Comparison of ENCODE assay signal across 8 cellular contexts in the genomic region with DNA sequence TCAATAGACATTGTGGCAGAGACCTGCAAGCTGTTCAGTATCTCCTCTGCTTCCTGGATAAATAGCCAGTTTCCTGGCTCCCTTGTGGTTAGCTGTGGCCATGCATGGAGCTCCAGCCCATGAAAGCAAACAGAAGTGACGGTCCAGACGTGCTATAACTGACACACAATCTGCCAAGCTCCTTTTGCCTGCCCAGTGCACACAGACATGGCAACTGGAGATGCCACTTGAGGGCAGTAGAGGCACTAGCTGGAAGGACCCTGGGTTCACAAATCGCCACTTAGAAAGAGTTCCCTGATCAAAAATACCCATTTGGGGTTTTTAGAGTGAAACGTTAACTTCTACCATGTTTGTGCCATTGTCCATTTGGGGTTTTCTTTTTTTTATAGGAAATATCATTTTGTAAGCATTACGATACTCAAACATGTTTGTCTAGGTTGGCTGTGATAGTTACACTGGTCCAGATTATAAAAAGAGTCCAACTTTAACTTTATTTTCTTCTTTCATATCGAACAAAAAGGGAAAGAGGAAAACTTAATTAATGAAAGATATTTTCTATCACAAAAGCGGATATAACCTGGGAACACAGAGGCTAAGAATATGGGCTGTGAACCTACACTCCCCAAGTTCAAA. TPM values are rescaled to one million over a fixed set of nuclear protein-coding genes. Genes with fewer than 3 reads are reported as not detected.
DNase-seq lines count a peak whose midpoint lies in the region; ATAC-seq and TF ChIP-seq lines count a peak whose summit lies in the region.

No MANE protein-coding gene starts in this region.

- H3K4me1 ChIP-seq in DND-41 (ENCODE audit: insufficient read depth, low read length): no peaks in the 10 kb centered on the region

- no peaks in the 10 kb centered on the region for H4K20me1 ChIP-seq in DND-41 (ENCODE audit: insufficient read depth, low read length)

- no peaks in the 10 kb centered on the region for H3K36me3 Mint-ChIP-seq in glutamatergic neuron (ENCODE audit: unreplicated experiment)
- peaks cover 47% of the 10 kb centered on the region for H3K36me3 Mint-ChIP-seq in type B pancreatic cell

- peaks cover 1% of the 10 kb centered on the region for H3K9me3 Mint-ChIP-seq in glutamatergic neuron (ENCODE audit: unreplicated experiment)
- H3K9me3 Mint-ChIP-seq in type B pancreatic cell: no peaks in the 10 kb centered on the region

- no peaks in the 10 kb centered on the region for H3K4me1 Mint-ChIP-seq in glutamatergic neuron (ENCODE audit: low read depth, unreplicated experiment)
- H3K4me1 Mint-ChIP-seq in type B pancreatic cell (ENCODE audit: unreplicated experiment): no peaks in the 10 kb centered on the region

- H3K4me2 ChIP-seq in DND-41 (ENCODE audit: insufficient read depth, low read length): no peak overlapping the region

- no peak overlapping the region for H3K9ac ChIP-seq in DND-41 (ENCODE audit: low read depth, low read length)

- H2AFZ ChIP-seq in DND-41 (ENCODE audit: low read depth, low read length): no peak overlapping the region

- no peak overlapping the region for H3K4me3 Mint-ChIP-seq in glutamatergic neuron (ENCODE audit: unreplicated experiment)
- H3K4me3 Mint-ChIP-seq in type B pancreatic cell: no peak overlapping the region

- no peaks in the 10 kb centered on the region for H3K79me2 ChIP-seq in DND-41 (ENCODE audit: insufficient read depth, low read length)

- no peaks in the 10 kb centered on the region for H3K27me3 ChIP-seq in DND-41 (ENCODE audit: insufficient read depth, low read length, poor library complexity)

- H3K36me3 ChIP-seq in DND-41 (ENCODE audit: insufficient read depth, low read length): peaks cover 73% of the 10 kb centered on the region

- no peak overlapping the region for H3K27ac ChIP-seq in DND-41 (ENCODE audit: low read length)

- no peaks in the 10 kb centered on the region for H3K9me3 ChIP-seq in DND-41 (ENCODE audit: insufficient read depth, low read length, severe bottlenecking)

- H3K27me3 Mint-ChIP-seq in glutamatergic neuron (ENCODE audit: unreplicated experiment) (no peaks in the 10 kb centered on the region), type B pancreatic cell (no peaks in the 10 kb centered on the region)

- H3K27ac Mint-ChIP-seq in glutamatergic neuron (ENCODE audit: unreplicated experiment): no peak overlapping the region
- no peak overlapping the region for H3K27ac Mint-ChIP-seq in type B pancreatic cell

- peak; percentile 28 for DNase-seq in DND-41
- DNase-seq in UCSD-AML1 (lab: John Stamatoyannopoulos, UW; ENCODE audit: unreplicated experiment): peak; percentile 65
- peak; percentile 24 for DNase-seq in glutamatergic neuron
- no peak for DNase-seq in type B pancreatic cell (ENCODE audit: extremely low spot score, unreplicated experiment)
- DNase-seq in NCI-H510A treated with DMSO at 0.1 percent for 48 hours (lab: John Stamatoyannopoulos, UW): no peak

- peak; percentile 74 for ATAC-seq in DND-41 (ENCODE audit: insufficient read depth, low read depth)
- peak; percentile 48 for ATAC-seq in HG02759 (IDR thresholded peaks at IDR 0.05; ENCODE audit: unreplicated experiment)
- no peak for ATAC-seq in HG03095 (IDR thresholded peaks at IDR 0.05; ENCODE audit: unreplicated experiment)
- ATAC-seq in HG02623 (IDR thresholded peaks at IDR 0.05; ENCODE audit: unreplicated experiment): no peak

- TF ChIP-seq CTCF in DND-41 (IDR thresholded peaks at IDR 0.05; ENCODE audit: borderline replicate concordance, extremely low read depth, low read length, poor library complexity, severe bottlenecking) (peak; percentile 69), glutamatergic neuron (IDR thresholded peaks at IDR 0.05; ENCODE audit: partially characterized antibody, unreplicated experiment) (no peak), type B pancreatic cell (conservative IDR thresholded peaks at IDR 0.05) (peak; percentile 52)

- no peak overlapping the region for H3K4me3 ChIP-seq in DND-41 (ENCODE audit: low read depth in 1 of 2, low read length in 2 of 2)

RNA-seq across cellular contexts. Expression of gene KIN, which starts 31.3 kb away (rescaled TPM):
- 12.9 TPM for total RNA-seq in glutamatergic neuron (ENCODE audit: unreplicated experiment)
- 14.5 and 16.7 TPM in 2 replicates for total RNA-seq in type B pancreatic cell (ENCODE audit: low replicate concordance)

RNA-seq across cellular contexts. Expression of gene ATP5F1C, which starts 31.5 kb away (rescaled TPM):
- total RNA-seq in glutamatergic neuron (ENCODE audit: unreplicated experiment) (229 TPM), type B pancreatic cell (ENCODE audit: low replicate concordance) (244 and 283 TPM in 2 replicates)

RNA-seq across cellular contexts. Expression of gene ITIH2, which starts 53.4 kb away (rescaled TPM):
- not detected for total RNA-seq in glutamatergic neuron (ENCODE audit: unreplicated experiment)
- total RNA-seq in type B pancreatic cell (ENCODE audit: low replicate concordance): 3.4 and 3.7 TPM in 2 replicates

Comparison
In these comparisons a context has a peak if more than half of its experiments do, and no peak if none do; other contexts are left out.
1. ATAC-seq: peak in DND-41 (single experiment) and HG02759 (single experiment); none in HG03095 (single experiment) and HG02623 (single experiment).
2. DNase-seq: peak in DND-41 (single experiment), UCSD-AML1 (single experiment) and glutamatergic neuron (single experiment); none in type B pancreatic cell (single experiment) and NCI-H510A treated with DMSO at 0.1 percent for 48 hours (single experiment).